Comparison of ENCODE assay signal across 30 cellular contexts in the genomic region with DNA sequence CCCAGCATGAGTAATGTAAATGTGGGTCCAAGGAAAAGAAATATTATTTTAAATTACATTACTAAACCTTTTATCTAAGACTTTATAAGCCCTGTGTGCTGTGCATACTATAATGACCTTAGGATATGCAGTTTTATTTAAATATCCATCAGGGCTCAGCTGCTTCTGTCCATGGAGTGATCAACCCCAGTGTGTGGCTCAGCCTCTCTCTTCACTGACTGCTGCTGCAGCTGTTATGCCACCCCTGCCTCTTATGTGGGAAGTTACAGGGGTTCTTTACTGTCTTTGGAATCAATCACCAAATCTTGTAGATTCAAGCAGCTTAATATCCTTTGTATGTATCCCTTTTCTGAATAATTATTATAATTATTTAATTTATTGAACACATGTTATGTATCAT. TPM values are rescaled to one million over a fixed set of nuclear protein-coding genes. Genes with fewer than 3 reads are reported as not detected.
"Had no signal": no experiment of that assay in that cellular context is flagged by ENCODE, and none has a peak within 500 bp of the region (broad histone marks: within the 10 kb centered on the region; RNA-seq: fewer than 3 reads in every experiment).

No MANE protein-coding gene starts in this region.

- H3K4me3 Mint-ChIP-seq: activated CD4-positive, alpha-beta memory T cell treated with anti-CD3 and anti-CD28 coated beads for 36 hours; activated CD4-positive, alpha-beta T cell treated with anti-CD3 and anti-CD28 coated beads for 36 hours; activated CD4-positive, alpha-beta T cell treated with anti-CD3 and anti-CD28 coated beads, Interleukin-2, amount 10 ng/mL, durations not matched to agents 24 days and 14 days; activated CD8-positive, alpha-beta memory T cell treated with anti-CD3 and anti-CD28 coated beads, Interleukin-2, amount 10 ng/mL, durations not matched to agents 7 days and 5 days; activated CD8-positive, alpha-beta T cell treated with anti-CD3 and anti-CD28 coated beads, Interleukin-2, amount 10 ng/mL, durations not matched to agents 7 days and 5 days; activated naive CD4-positive, alpha-beta T cell treated with anti-CD3 and anti-CD28 coated beads, Interleukin-2, amount 10 ng/mL, durations not matched to agents 7 days and 5 days; activated naive CD8-positive, alpha-beta T cell treated with anti-CD3 and anti-CD28 coated beads, Interleukin-2, amount 10 ng/mL, durations not matched to agents 7 days and 5 days; brain; dendritic cell treated with granulocyte-macrophage colony-stimulating factor and Interleukin-4, amounts not matched to agents 40 ng/mL and 50 ng/mL, for 4 days; endodermal cell had no signal

- H3K27me3 Mint-ChIP-seq: activated CD4-positive, alpha-beta memory T cell treated with anti-CD3 and anti-CD28 coated beads for 36 hours; activated CD4-positive, alpha-beta T cell treated with anti-CD3 and anti-CD28 coated beads for 36 hours; activated CD4-positive, alpha-beta T cell treated with anti-CD3 and anti-CD28 coated beads, Interleukin-2, amount 10 ng/mL, durations not matched to agents 24 days and 14 days; activated CD8-positive, alpha-beta memory T cell treated with anti-CD3 and anti-CD28 coated beads, Interleukin-2, amount 10 ng/mL, durations not matched to agents 7 days and 5 days; activated naive CD4-positive, alpha-beta T cell treated with anti-CD3 and anti-CD28 coated beads, Interleukin-2, amount 10 ng/mL, durations not matched to agents 7 days and 5 days; activated naive CD8-positive, alpha-beta T cell treated with anti-CD3 and anti-CD28 coated beads, Interleukin-2, amount 10 ng/mL, durations not matched to agents 7 days and 5 days; dendritic cell treated with granulocyte-macrophage colony-stimulating factor and Interleukin-4, amounts not matched to agents 40 ng/mL and 50 ng/mL, for 4 days had no signal

- H3K36me3 ChIP-seq: ascending aorta, breast epithelium, cardiac muscle cell had no signal

- H3K9me3 Mint-ChIP-seq: activated CD4-positive, alpha-beta memory T cell treated with anti-CD3 and anti-CD28 coated beads for 36 hours; activated CD4-positive, alpha-beta T cell treated with anti-CD3 and anti-CD28 coated beads, Interleukin-2, amount 10 ng/mL, durations not matched to agents 24 days and 14 days; activated naive CD4-positive, alpha-beta T cell treated with anti-CD3 and anti-CD28 coated beads, Interleukin-2, amount 10 ng/mL, durations not matched to agents 7 days and 5 days; activated naive CD8-positive, alpha-beta T cell treated with anti-CD3 and anti-CD28 coated beads, Interleukin-2, amount 10 ng/mL, durations not matched to agents 7 days and 5 days; brain; dendritic cell treated with granulocyte-macrophage colony-stimulating factor and Interleukin-4, amounts not matched to agents 40 ng/mL and 50 ng/mL, for 4 days; endodermal cell had no signal

- DNase-seq: activated CD4-positive, alpha-beta memory T cell treated with anti-CD3 and anti-CD28 coated beads for 36 hours; activated CD4-positive, alpha-beta T cell treated with anti-CD3 and anti-CD28 coated beads for 36 hours; activated CD4-positive, alpha-beta T cell treated with anti-CD3 and anti-CD28 coated beads, Interleukin-2, amount 10 ng/mL, durations not matched to agents 24 days and 14 days; activated CD4-positive, CD25-positive, alpha-beta regulatory T cell; activated CD4-positive, CD25-positive, alpha-beta regulatory T cell treated with anti-CD3 and anti-CD28 coated beads, Interleukin-2, amount 50 U/mL, for 72 hours; activated CD8-positive, alpha-beta memory T cell treated with anti-CD3 and anti-CD28 coated beads, Interleukin-2, amount 10 ng/mL, durations not matched to agents 7 days and 5 days; activated CD8-positive, alpha-beta memory T cell treated with anti-CD3 and anti-CD28 coated beads, Interleukin-2, amount 50 U/mL, for 4 hours; activated CD8-positive, alpha-beta T cell treated with anti-CD3 and anti-CD28 coated beads, Interleukin-2, amount 10 ng/mL, durations not matched to agents 7 days and 5 days; activated gamma-delta T cell; activated naive CD4-positive, alpha-beta T cell; activated naive CD4-positive, alpha-beta T cell treated with anti-CD3 and anti-CD28 coated beads, Interleukin-2, amount 10 ng/mL, durations not matched to agents 7 days and 5 days; activated naive CD8-positive, alpha-beta T cell treated with anti-CD3 and anti-CD28 coated beads, Interleukin-2, amount 10 ng/mL, durations not matched to agents 7 days and 5 days; activated T-cell treated with anti-CD3 and anti-CD28 coated beads, Interleukin-2, amount 50 U/mL, for 1 hour; activated T-cell treated with anti-CD3 and anti-CD28 coated beads, Interleukin-2, amount 50 U/mL, for 48 hours; central memory CD4-positive, alpha-beta T cell; cerebellar nuclear complex; dorsolateral prefrontal cortex; effector memory CD4-positive, alpha-beta T cell; endodermal cell; head of caudate nucleus; T-helper 2 cell had no signal

- H3K4me3 ChIP-seq: ascending aorta, breast epithelium, cardiac muscle cell, coronary artery, dorsolateral prefrontal cortex had no signal

- H3K4me1 Mint-ChIP-seq: activated CD4-positive, alpha-beta T cell treated with anti-CD3 and anti-CD28 coated beads for 36 hours; activated CD4-positive, alpha-beta T cell treated with anti-CD3 and anti-CD28 coated beads, Interleukin-2, amount 10 ng/mL, durations not matched to agents 24 days and 14 days; activated CD8-positive, alpha-beta memory T cell treated with anti-CD3 and anti-CD28 coated beads, Interleukin-2, amount 10 ng/mL, durations not matched to agents 7 days and 5 days; activated naive CD4-positive, alpha-beta T cell treated with anti-CD3 and anti-CD28 coated beads, Interleukin-2, amount 10 ng/mL, durations not matched to agents 7 days and 5 days; activated naive CD8-positive, alpha-beta T cell treated with anti-CD3 and anti-CD28 coated beads, Interleukin-2, amount 10 ng/mL, durations not matched to agents 7 days and 5 days had no signal

- ATAC-seq: activated CD4-positive, alpha-beta T cell treated with anti-CD3 and anti-CD28 coated beads for 36 hours; activated CD8-positive, alpha-beta memory T cell treated with anti-CD3 and anti-CD28 coated beads, Interleukin-2, amount 10 ng/mL, durations not matched to agents 7 days and 5 days; activated CD8-positive, alpha-beta T cell treated with anti-CD3 and anti-CD28 coated beads, Interleukin-2, amount 10 ng/mL, durations not matched to agents 7 days and 5 days; activated naive CD4-positive, alpha-beta T cell treated with anti-CD3 and anti-CD28 coated beads, Interleukin-2, amount 50 U/mL, for 72 hours; esophagus mucosa had no signal

- H3K27me3 ChIP-seq: ascending aorta, breast epithelium, cardiac muscle cell, dorsolateral prefrontal cortex had no signal

- H3K9me3 ChIP-seq: ascending aorta, breast epithelium had no signal

- H3K27ac ChIP-seq: ascending aorta, breast epithelium, cardiac muscle cell, coronary artery, dorsolateral prefrontal cortex had no signal

- H3K36me3 Mint-ChIP-seq: activated CD4-positive, alpha-beta memory T cell treated with anti-CD3 and anti-CD28 coated beads for 36 hours; activated CD8-positive, alpha-beta memory T cell treated with anti-CD3 and anti-CD28 coated beads, Interleukin-2, amount 10 ng/mL, durations not matched to agents 7 days and 5 days; activated naive CD4-positive, alpha-beta T cell treated with anti-CD3 and anti-CD28 coated beads, Interleukin-2, amount 10 ng/mL, durations not matched to agents 7 days and 5 days; activated naive CD4-positive, alpha-beta T cell treated with anti-CD3 and anti-CD28 coated beads, Interleukin-2, amount 50 U/mL, for 72 hours; activated naive CD8-positive, alpha-beta T cell treated with anti-CD3 and anti-CD28 coated beads, Interleukin-2, amount 10 ng/mL, durations not matched to agents 7 days and 5 days had no signal

- H3K27ac Mint-ChIP-seq: activated CD4-positive, alpha-beta memory T cell treated with anti-CD3 and anti-CD28 coated beads for 36 hours; activated CD4-positive, alpha-beta T cell treated with anti-CD3 and anti-CD28 coated beads for 36 hours; activated CD4-positive, alpha-beta T cell treated with anti-CD3 and anti-CD28 coated beads, Interleukin-2, amount 10 ng/mL, durations not matched to agents 24 days and 14 days; activated CD8-positive, alpha-beta memory T cell treated with anti-CD3 and anti-CD28 coated beads, Interleukin-2, amount 10 ng/mL, durations not matched to agents 7 days and 5 days; activated CD8-positive, alpha-beta T cell treated with anti-CD3 and anti-CD28 coated beads, Interleukin-2, amount 10 ng/mL, durations not matched to agents 7 days and 5 days; activated naive CD4-positive, alpha-beta T cell treated with anti-CD3 and anti-CD28 coated beads, Interleukin-2, amount 10 ng/mL, durations not matched to agents 7 days and 5 days; activated naive CD4-positive, alpha-beta T cell treated with anti-CD3 and anti-CD28 coated beads, Interleukin-2, amount 50 U/mL, for 72 hours; activated naive CD8-positive, alpha-beta T cell treated with anti-CD3 and anti-CD28 coated beads, Interleukin-2, amount 10 ng/mL, durations not matched to agents 7 days and 5 days; brain; dendritic cell treated with granulocyte-macrophage colony-stimulating factor and Interleukin-4, amounts not matched to agents 40 ng/mL and 50 ng/mL, for 4 days; endodermal cell had no signal

- H3K4me1 ChIP-seq: breast epithelium had no signal

RNA-seq across cellular contexts. Expression of a gene that starts 54.4 kb away (rescaled TPM):
- total RNA-seq: activated CD4-positive, alpha-beta memory T cell treated with anti-CD3 and anti-CD28 coated beads for 36 hours; activated CD4-positive, alpha-beta T cell treated with anti-CD3 and anti-CD28 coated beads for 36 hours; activated CD4-positive, alpha-beta T cell treated with anti-CD3 and anti-CD28 coated beads, Interleukin-2, amount 10 ng/mL, durations not matched to agents 24 days and 14 days; activated CD8-positive, alpha-beta memory T cell treated with anti-CD3 and anti-CD28 coated beads for 36 hours; activated CD8-positive, alpha-beta memory T cell treated with anti-CD3 and anti-CD28 coated beads, Interleukin-2, amount 10 ng/mL, durations not matched to agents 7 days and 5 days; activated CD8-positive, alpha-beta T cell treated with anti-CD3 and anti-CD28 coated beads, Interleukin-2, amount 10 ng/mL, durations not matched to agents 7 days and 5 days; activated naive CD4-positive, alpha-beta T cell treated with anti-CD3 and anti-CD28 coated beads, Interleukin-2, amount 50 U/mL, for 72 hours; activated naive CD8-positive, alpha-beta T cell treated with anti-CD3 and anti-CD28 coated beads, Interleukin-2, amount 10 ng/mL, durations not matched to agents 7 days and 5 days had no signal
